In the genomic region with DNA sequence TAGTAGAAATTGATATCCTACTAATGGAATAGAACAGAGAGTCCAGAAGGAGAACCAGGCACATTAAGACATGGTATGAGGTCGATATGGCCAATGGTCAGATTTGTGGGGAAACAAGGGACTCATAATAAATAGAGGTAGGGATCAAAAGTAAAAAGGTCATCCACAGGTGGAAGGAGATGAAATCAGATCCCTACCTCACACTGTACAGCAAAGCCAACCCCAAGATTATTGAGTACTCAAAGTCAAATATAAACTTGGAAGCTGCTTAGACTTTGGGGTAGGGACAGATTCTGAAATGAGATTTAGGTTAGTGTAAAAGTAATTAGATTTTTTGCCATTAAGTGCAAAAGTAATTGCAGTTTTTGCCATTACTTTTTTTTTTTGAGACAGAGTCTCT, we compare ENCODE assay signal across 21 cellular contexts. TPM values are rescaled to one million over a fixed set of nuclear protein-coding genes. Genes with fewer than 3 reads are reported as not detected.
DNase-seq lines count a peak whose midpoint lies in the region; ATAC-seq and TF ChIP-seq lines count a peak whose summit lies in the region.
"Had no signal": no experiment of that assay in that cellular context is flagged by ENCODE, and none has a peak within 500 bp of the region (broad histone marks: within the 10 kb centered on the region; RNA-seq: fewer than 3 reads in every experiment).

No MANE protein-coding gene starts in this region.

- H3K4me3 ChIP-seq in psoas muscle = no peak overlapping the region
- H3K4me3 ChIP-seq: BLaER1 treated with 17β-estradiol and CSF1 and Interleukin-3, amounts not matched to agents 10 nM and 100 nM; SJCRH30 had no signal

- H3K27me3 ChIP-seq in psoas muscle (ENCODE audit: insufficient read depth in 3 of 3, low read length in 2 of 3) = no peaks in the 10 kb centered on the region
- H3K27me3 ChIP-seq: BLaER1 treated with 17β-estradiol and CSF1 and Interleukin-3, amounts not matched to agents 10 nM and 100 nM; Peyer's patch; SJCRH30 had no signal

- intact Hi-C loops in activated naive CD4-positive, alpha-beta T cell treated with anti-CD3 and anti-CD28 coated beads for 36 hours (cut with micrococcal nuclease) = no loop called here
- intact Hi-C loops in psoas muscle (cut with DNase I) = no loop called here

- H3K4me1 ChIP-seq in psoas muscle = peaks cover 22% of the 10 kb centered on the region
- H3K4me1 ChIP-seq: SJCRH30 had no signal

- H3K4me3 Mint-ChIP-seq in activated naive CD4-positive, alpha-beta T cell treated with anti-CD3 and anti-CD28 coated beads, Interleukin-2, amount 50 U/mL, for 24 hours = no peak overlapping the region
- no peak overlapping the region for H3K4me3 Mint-ChIP-seq in activated naive CD4-positive, alpha-beta T cell treated with anti-CD3 and anti-CD28 coated beads for 36 hours
- peak overlapping the region; percentile 12 for H3K4me3 Mint-ChIP-seq in glutamatergic neuron (ENCODE audit: unreplicated experiment)
- H3K4me3 Mint-ChIP-seq: CD8-positive, alpha-beta T cell had no signal

- peaks cover 18% of the 10 kb centered on the region for H3K36me3 Mint-ChIP-seq in activated naive CD4-positive, alpha-beta T cell treated with anti-CD3 and anti-CD28 coated beads, Interleukin-2, amount 50 U/mL, for 24 hours
- H3K36me3 Mint-ChIP-seq in activated naive CD4-positive, alpha-beta T cell treated with anti-CD3 and anti-CD28 coated beads for 36 hours (ENCODE audit: low read depth) = peaks cover 21% of the 10 kb centered on the region
- peaks cover 19% of the 10 kb centered on the region for H3K36me3 Mint-ChIP-seq in glutamatergic neuron (ENCODE audit: unreplicated experiment)

- ATAC-seq in psoas muscle = no peak
- ATAC-seq in GM19023 (IDR thresholded peaks at IDR 0.05; ENCODE audit: unreplicated experiment) = no peak
- ATAC-seq: CD8-positive, alpha-beta T cell had no signal

- no peaks in the 10 kb centered on the region for H3K9me3 ChIP-seq in psoas muscle
- H3K9me3 ChIP-seq: Peyer's patch had no signal

- in situ Hi-C loops in GM13977 (cut with MboI; ENCODE audit: low pct_unique_long_range_greater_than_20kb, low sequenced_read_pairs, unreplicated experiment) = no loop called here

- H3K27me3 Mint-ChIP-seq in activated naive CD4-positive, alpha-beta T cell treated with anti-CD3 and anti-CD28 coated beads, Interleukin-2, amount 50 U/mL, for 24 hours = no peaks in the 10 kb centered on the region
- no peaks in the 10 kb centered on the region for H3K27me3 Mint-ChIP-seq in activated naive CD4-positive, alpha-beta T cell treated with anti-CD3 and anti-CD28 coated beads for 36 hours (ENCODE audit: low read depth)
- H3K27me3 Mint-ChIP-seq in glutamatergic neuron (ENCODE audit: unreplicated experiment) = peaks cover 29% of the 10 kb centered on the region

- no peak for DNase-seq in activated naive CD4-positive, alpha-beta T cell treated with anti-CD3 and anti-CD28 coated beads for 36 hours
- no peak for DNase-seq in glutamatergic neuron
- no peak for DNase-seq in psoas muscle
- no peak for DNase-seq in stimulated activated CD4-positive, alpha-beta T cell treated with anti-CD3 and anti-CD28 coated beads, Interleukin-2, amount 100 ng/mL, for 48 hours
- DNase-seq in GM13977 (ENCODE audit: low spot score) = no peak
- DNase-seq in NCI-H1092 (lab: John Stamatoyannopoulos, UW) = no peak
- DNase-seq: 8988T; Calu3; CD8-positive, alpha-beta T cell; KG1; NCI-H1092 treated with DMSO at 0.1 percent for 48 hours; NCI-H2029 treated with DMSO at 0.1 percent for 48 hours; NCI-H226; NCI-H510A treated with DMSO at 0.1 percent for 48 hours; NCI-H748 treated with DMSO at 0.1 percent for 48 hours; Peyer's patch; SJCRH30 had no signal

- CTCF ChIA-PET in activated naive CD4-positive, alpha-beta T cell treated with anti-CD3 and anti-CD28 coated beads for 36 hours (lab: Charles Lee) = no interaction called here

- H3K27ac ChIP-seq in psoas muscle = peak overlapping the region; percentile 75
- H3K27ac ChIP-seq: BLaER1 treated with 17β-estradiol and CSF1 and Interleukin-3, amounts not matched to agents 10 nM and 100 nM; HL-60; SJCRH30 had no signal

- no peak for TF ChIP-seq CTCF in glutamatergic neuron (IDR thresholded peaks at IDR 0.05; ENCODE audit: partially characterized antibody, unreplicated experiment)
- no peak for TF ChIP-seq CTCF in psoas muscle (IDR thresholded peaks at IDR 0.05)
- TF ChIP-seq CTCF in GM13977 (IDR thresholded peaks at IDR 0.05; ENCODE audit: extremely low read depth, insufficient read depth, missing control alignments) = no peak

- no peaks in the 10 kb centered on the region for H3K9me3 Mint-ChIP-seq in activated naive CD4-positive, alpha-beta T cell treated with anti-CD3 and anti-CD28 coated beads, Interleukin-2, amount 50 U/mL, for 24 hours
- peaks cover 4% of the 10 kb centered on the region for H3K9me3 Mint-ChIP-seq in activated naive CD4-positive, alpha-beta T cell treated with anti-CD3 and anti-CD28 coated beads for 36 hours
- H3K9me3 Mint-ChIP-seq in glutamatergic neuron (ENCODE audit: unreplicated experiment) = peaks cover 32% of the 10 kb centered on the region

- H3K27ac Mint-ChIP-seq in activated naive CD4-positive, alpha-beta T cell treated with anti-CD3 and anti-CD28 coated beads, Interleukin-2, amount 50 U/mL, for 24 hours = peak overlapping the region; percentile 17
- no peak overlapping the region for H3K27ac Mint-ChIP-seq in activated naive CD4-positive, alpha-beta T cell treated with anti-CD3 and anti-CD28 coated beads for 36 hours
- peak overlapping the region; percentile 75 for H3K27ac Mint-ChIP-seq in glutamatergic neuron (ENCODE audit: unreplicated experiment)
- H3K27ac Mint-ChIP-seq: CD8-positive, alpha-beta T cell had no signal

- WGBS in psoas muscle, 3 donors = 93 to 95% (median 95%) methylated on average over 1 of the region's 1 CpG

- peaks cover 0 to 7% of the 10 kb centered on the region in 2 donors for H3K36me3 ChIP-seq in psoas muscle (ENCODE audit: insufficient read depth in 1 of 2, low read depth in 1 of 2)
- H3K36me3 ChIP-seq: Peyer's patch had no signal

- H3K4me1 Mint-ChIP-seq in activated naive CD4-positive, alpha-beta T cell treated with anti-CD3 and anti-CD28 coated beads, Interleukin-2, amount 50 U/mL, for 24 hours = peaks cover 52% of the 10 kb centered on the region
- H3K4me1 Mint-ChIP-seq in activated naive CD4-positive, alpha-beta T cell treated with anti-CD3 and anti-CD28 coated beads for 36 hours (ENCODE audit: low read depth) = peaks cover 31% of the 10 kb centered on the region
- peaks cover 51% of the 10 kb centered on the region for H3K4me1 Mint-ChIP-seq in glutamatergic neuron (ENCODE audit: low read depth, unreplicated experiment)

RNA-seq across cellular contexts. Expression of gene BICRA, which starts 40.7 kb away (rescaled TPM):
- 10 to 100 TPM; 11.2 to 12.5 TPM for total RNA-seq in activated naive CD4-positive, alpha-beta T cell treated with anti-CD3 and anti-CD28 coated beads for 36 hours
- total RNA-seq in glutamatergic neuron (ENCODE audit: unreplicated experiment) (55.5 TPM), psoas muscle (10 to 100 TPM in 3 of 4 donors, 1 to 10 TPM in 1; 9.6 to 22.4 (median 13.7) TPM)
- polyA plus RNA-seq in psoas muscle = 1 to 10 TPM; 3.1 to 9.9 (median 4.9) TPM
